Comparison of ENCODE assay signal across 19 cellular contexts in genomic region chr19:33435706-33436359, GRCh38.
DNase-seq lines count a peak whose midpoint lies in the region; ATAC-seq, FAIRE-seq and TF ChIP-seq lines count a peak whose summit lies in the region.
"Had no signal": no experiment of that assay in that cellular context is flagged by ENCODE, and none has a peak within 500 bp of the region (broad histone marks: within the 10 kb centered on the region; RNA-seq: fewer than 3 reads in every experiment).

No MANE protein-coding gene starts in this region.

- no peak for TF ChIP-seq EP300 in H1 (IDR thresholded peaks at IDR 0.05; ENCODE audit: borderline replicate concordance in 1 of 2, low read depth in 2 of 2, low read length in 2 of 2)

- no peak overlapping the region for H3K23ac ChIP-seq in H1 (ENCODE audit: insufficient read length)
- peak overlapping the region; percentile 43 for H3K23ac ChIP-seq in neuronal stem cell (ENCODE audit: low read depth, low read length, poor library complexity)

- H3K27me3 Mint-ChIP-seq in activated naive CD4-positive, alpha-beta T cell treated with anti-CD3 and anti-CD28 coated beads, Interleukin-2, amount 10 ng/mL, durations not matched to agents 7 days and 5 days: peaks cover 1% of the 10 kb centered on the region
- H3K27me3 Mint-ChIP-seq: CD4-positive, CD25-positive, alpha-beta regulatory T cell had no signal

- CTCF ChIA-PET in activated naive CD4-positive, alpha-beta T cell treated with anti-CD3 and anti-CD28 coated beads, Interleukin-2, amount 10 ng/mL, durations not matched to agents 7 days and 5 days (lab: Charles Lee): no interaction called here
- CTCF ChIA-PET in H1 (lab: Charles Lee; ENCODE audit: partially characterized antibody) (interaction anchor here (0.9 to 4.2 kb wide), 2 partner anchors 19 to 264 kb away, joined by 3 to 20 read pairs; no protein-coding TSS in a partner anchor), OCI-LY7 (lab: Charles Lee; ENCODE audit: unreplicated experiment) (no interaction called here)

- no peak overlapping the region for H3K4me2 ChIP-seq in H1 (ENCODE audit: insufficient read depth in 1 of 2, low read depth in 2 of 2, low read length in 2 of 2)
- H3K4me2 ChIP-seq in neuronal stem cell (ENCODE audit: insufficient read depth, low read length, poor library complexity, severe bottlenecking): no peak overlapping the region
- no peak overlapping the region for H3K4me2 ChIP-seq in OCI-LY7 (ENCODE audit: low read length)

- H3K14ac ChIP-seq in H1 (ENCODE audit: insufficient read length): no peak overlapping the region
- no peak overlapping the region for H3K14ac ChIP-seq in neuronal stem cell (ENCODE audit: low read length)

- H3K27ac ChIP-seq in SJCRH30: peak overlapping the region; percentile 53
- no peak overlapping the region for H3K27ac ChIP-seq in H1 (ENCODE audit: low read depth, low read length)
- H3K27ac ChIP-seq in neuronal stem cell (replicated peaks; ENCODE audit: low read length): no peak overlapping the region
- no peak overlapping the region for H3K27ac ChIP-seq in OCI-LY7 (ENCODE audit: low read depth, low read length, poor library complexity, severe bottlenecking)
- H3K27ac ChIP-seq: SK-N-MC had no signal

- H3K4ac ChIP-seq in H1 (replicated peaks; ENCODE audit: insufficient read length, low read depth, low read length): no peak overlapping the region
- no peak overlapping the region for H3K4ac ChIP-seq in neuronal stem cell (ENCODE audit: low read length)

- H3K4me1 ChIP-seq in SJCRH30: peaks cover 32% of the 10 kb centered on the region
- peaks cover 0 to 4% (median 2%) of the 10 kb centered on the region in 4 experiments; a peak in 2 of 7 replicates for H3K4me1 ChIP-seq in H1 (replicated peaks in 1 of 4; ENCODE audit: control insufficient read depth in 3 of 4, insufficient read depth in 4 of 4, low read length in 3 of 4)
- H3K4me1 ChIP-seq in neuronal stem cell (ENCODE audit: control insufficient read depth in 2 of 2, insufficient read depth in 1 of 2, low read depth in 1 of 2, low read length in 2 of 2): peaks cover 5 to 7% of the 10 kb centered on the region in 2 donors
- H3K4me1 ChIP-seq in OCI-LY7 (ENCODE audit: insufficient read depth, low read length, poor library complexity, severe bottlenecking): no peaks in the 10 kb centered on the region

- H2BK120ac ChIP-seq in H1 (replicated peaks; ENCODE audit: low read depth, low read length) (no peak overlapping the region), neuronal stem cell (ENCODE audit: low read depth, low read length) (no peak overlapping the region)

- H2BK12ac ChIP-seq in H1 (ENCODE audit: low read depth, low read length): no peak overlapping the region
- H2BK12ac ChIP-seq in neuronal stem cell (ENCODE audit: low read length): peak overlapping the region; percentile 46

- H3K79me2 ChIP-seq in H1 (ENCODE audit: control insufficient read depth in 1 of 2, insufficient read depth in 2 of 2, low read length in 2 of 2) (no peaks in the 10 kb centered on the region), OCI-LY7 (ENCODE audit: insufficient read depth, low read depth, low read length) (no peaks in the 10 kb centered on the region)

- H4K5ac ChIP-seq in H1 (ENCODE audit: insufficient read length, low read depth, low read length): no peak overlapping the region

- ATAC-seq in activated naive CD4-positive, alpha-beta T cell treated with anti-CD3 and anti-CD28 coated beads, Interleukin-2, amount 50 U/mL, for 72 hours: no peak
- no peak for ATAC-seq in GM21390 (IDR thresholded peaks at IDR 0.05; ENCODE audit: unreplicated experiment)

- H3K27me3 ChIP-seq in SJCRH30: no peaks in the 10 kb centered on the region
- no peaks in the 10 kb centered on the region for H3K27me3 ChIP-seq in H1 (replicated peaks in 1 of 4; ENCODE audit: control insufficient read depth in 3 of 4, extremely low read depth in 1 of 4, insufficient read depth in 3 of 4, low read length in 3 of 4)
- no peaks in the 10 kb centered on the region for H3K27me3 ChIP-seq in neuronal stem cell (ENCODE audit: control insufficient read depth in 3 of 3, insufficient read depth in 3 of 3, low read depth in 1 of 3, low read length in 3 of 3)

- no peaks in the 10 kb centered on the region for H3K9me3 Mint-ChIP-seq in activated naive CD4-positive, alpha-beta T cell treated with anti-CD3 and anti-CD28 coated beads, Interleukin-2, amount 50 U/mL, for 72 hours
- no peaks in the 10 kb centered on the region for H3K9me3 Mint-ChIP-seq in activated naive CD4-positive, alpha-beta T cell treated with anti-CD3 and anti-CD28 coated beads, Interleukin-2, amount 10 ng/mL, durations not matched to agents 7 days and 5 days
- H3K9me3 Mint-ChIP-seq: CD4-positive, CD25-positive, alpha-beta regulatory T cell; H9 had no signal

- H3K9me2 ChIP-seq in OCI-LY7 (ENCODE audit: insufficient read depth, low read length): no peaks in the 10 kb centered on the region

- H2BK5ac ChIP-seq in H1 (ENCODE audit: low read depth, low read length): no peak overlapping the region
- H2BK5ac ChIP-seq in neuronal stem cell (ENCODE audit: low read length): peak overlapping the region; percentile 39

- H3K23me2 ChIP-seq in H1 (ENCODE audit: low read depth, low read length): no peaks in the 10 kb centered on the region

- TF ChIP-seq RAD21 in H1 (IDR thresholded peaks at IDR 0.05 in 1 of 2, conservative IDR thresholded peaks at IDR 0.05 in 1 of 2; ENCODE audit: low read depth in 2 of 2, low read length in 2 of 2): no peak

- peak overlapping the region; percentile 15 to 19 for H3K27ac Mint-ChIP-seq in activated naive CD4-positive, alpha-beta T cell treated with anti-CD3 and anti-CD28 coated beads, Interleukin-2, amount 50 U/mL, for 72 hours
- H3K27ac Mint-ChIP-seq in activated naive CD4-positive, alpha-beta T cell treated with anti-CD3 and anti-CD28 coated beads, Interleukin-2, amount 10 ng/mL, durations not matched to agents 7 days and 5 days: no peak overlapping the region

- H3K9ac ChIP-seq in H1 (replicated peaks in 1 of 4; ENCODE audit: extremely low read depth in 1 of 4, low read depth in 3 of 4, low read length in 3 of 4) (no peak overlapping the region), neuronal stem cell (ENCODE audit: low read depth, low read length, poor library complexity) (peak overlapping the region; percentile 63)

- no peaks in the 10 kb centered on the region for H3K36me3 Mint-ChIP-seq in activated naive CD4-positive, alpha-beta T cell treated with anti-CD3 and anti-CD28 coated beads, Interleukin-2, amount 50 U/mL, for 72 hours
- no peaks in the 10 kb centered on the region for H3K36me3 Mint-ChIP-seq in activated naive CD4-positive, alpha-beta T cell treated with anti-CD3 and anti-CD28 coated beads, Interleukin-2, amount 10 ng/mL, durations not matched to agents 7 days and 5 days

- H4K20me1 ChIP-seq in H1 (replicated peaks in 1 of 2; ENCODE audit: control insufficient read depth in 1 of 2, insufficient read depth in 2 of 2, low read length in 2 of 2): peaks cover 0 to 5% of the 10 kb centered on the region in 2 experiments
- no peaks in the 10 kb centered on the region for H4K20me1 ChIP-seq in OCI-LY7 (ENCODE audit: insufficient read depth, low read length)

- no peaks in the 10 kb centered on the region for H3K36me3 ChIP-seq in SJCRH30
- no peaks in the 10 kb centered on the region for H3K36me3 ChIP-seq in H1 (ENCODE audit: control insufficient read depth in 2 of 4, insufficient read depth in 4 of 4, low read length in 3 of 4)
- H3K36me3 ChIP-seq in neuronal stem cell (replicated peaks in 1 of 2; ENCODE audit: control insufficient read depth in 2 of 2, insufficient read depth in 2 of 2, low read length in 2 of 2): no peaks in the 10 kb centered on the region
- no peaks in the 10 kb centered on the region for H3K36me3 ChIP-seq in OCI-LY7 (ENCODE audit: insufficient read depth, low read length)

- no peak for TF ChIP-seq POLR2A in H1 (IDR thresholded peaks at IDR 0.05; ENCODE audit: control extremely low read depth in 1 of 2, low read depth in 2 of 2, low read length in 2 of 2)

- H2BK20ac ChIP-seq in H1 (ENCODE audit: low read length): no peak overlapping the region

- 78% methylated on average over 11 of the region's 11 CpGs; no CpG with 5 or more reads in 1 of the 2 experiments for WGBS in H1 (ENCODE audit: extremely low coverage in 1 of 2, insufficient coverage in 1 of 2, insufficient read length in 1 of 2, insufficient replicate concordance in 2 of 2, low coverage in 1 of 2, low lambda C conversion rate in 2 of 2, missing lambda C conversion rate in 1 of 2), 2 experiments
- WGBS in neuronal stem cell (ENCODE audit: extremely low coverage in 2 of 2, insufficient read length in 2 of 2, insufficient replicate concordance in 1 of 2), 2 donors: 100% methylated on average over 1 of the region's 11 CpGs; no CpG with 5 or more reads in 1 of the 2 donors

- H3K18ac ChIP-seq in H1 (ENCODE audit: extremely low read depth, low read length) (no peak overlapping the region), neuronal stem cell (ENCODE audit: low read length) (peak overlapping the region; percentile 48)

- intact Hi-C loops in OCI-LY7 (cut with micrococcal nuclease; ENCODE audit: unreplicated experiment): no loop called here

- BruUV-seq in OCI-LY7 (replicated peaks; lab: Mats Ljungman, UMichigan): no TSS peak

- no peaks in the 10 kb centered on the region for H3K9me3 ChIP-seq in SJCRH30 (replicated peaks)
- no peaks in the 10 kb centered on the region for H3K9me3 ChIP-seq in H1 (ENCODE audit: insufficient read depth in 2 of 2, low read depth in 1 of 2, low read length in 1 of 2)
- H3K9me3 ChIP-seq in neuronal stem cell (replicated peaks in 1 of 2; ENCODE audit: control insufficient read depth in 2 of 2, insufficient read depth in 1 of 2, low read depth in 1 of 2, low read length in 2 of 2): peaks cover 0 to 2% of the 10 kb centered on the region in 2 donors
- no peaks in the 10 kb centered on the region for H3K9me3 ChIP-seq in OCI-LY7 (ENCODE audit: low read length)

- FAIRE-seq in H1 (lab: Jason Lieb, UNC): no peak

- no peak overlapping the region for H3K4me3 Mint-ChIP-seq in activated naive CD4-positive, alpha-beta T cell treated with anti-CD3 and anti-CD28 coated beads, Interleukin-2, amount 10 ng/mL, durations not matched to agents 7 days and 5 days
- H3K4me3 Mint-ChIP-seq: CD4-positive, CD25-positive, alpha-beta regulatory T cell; H9 had no signal

- no peak overlapping the region for H3K56ac ChIP-seq in H1 (replicated peaks; ENCODE audit: insufficient read length, low read depth, low read length)

- POLR2A ChIA-PET in H1 (lab: Charles Lee; ENCODE audit: partially characterized antibody) (no interaction called here), OCI-LY7 (lab: Charles Lee) (interaction anchor here (0.9 kb wide), 1 partner anchor 578 kb away, joined by 3 read pairs; no protein-coding TSS in a partner anchor)

- H2AK5ac ChIP-seq in H1 (ENCODE audit: low read depth, low read length) (0 out of 2 replicates have a peak overlapping the region, but pooled peaks have one; percentile 24), neuronal stem cell (ENCODE audit: low read depth, low read length) (peak overlapping the region; percentile 61)

- H3K79me1 ChIP-seq in H1 (ENCODE audit: low read depth, low read length) (no peaks in the 10 kb centered on the region), neuronal stem cell (ENCODE audit: low read depth, low read length) (no peaks in the 10 kb centered on the region)

- no peak overlapping the region for H4K91ac ChIP-seq in H1 (replicated peaks; ENCODE audit: insufficient read length, low read length)
- H4K91ac ChIP-seq in neuronal stem cell (ENCODE audit: low read depth, low read length, poor library complexity): no peak overlapping the region

- TF ChIP-seq CTCF in H1 (IDR thresholded peaks at IDR 0.05; ENCODE audit: control extremely low read depth in 1 of 3, insufficient read depth in 1 of 3, low read depth in 1 of 3, low read length in 3 of 3) (no peak), OCI-LY7 (conservative IDR thresholded peaks at IDR 0.05; ENCODE audit: low read length) (no peak)

- H2BK15ac ChIP-seq in H1 (ENCODE audit: low read length) (0 out of 2 replicates have a peak overlapping the region, but pooled peaks have one; percentile 29), neuronal stem cell (ENCODE audit: low read length) (no peak overlapping the region)

- H4K8ac ChIP-seq in H1 (ENCODE audit: extremely low read depth, insufficient read depth, low read length): no peak overlapping the region
- H4K8ac ChIP-seq in neuronal stem cell (ENCODE audit: low read depth, low read length): no peak overlapping the region

- DNase-seq in activated naive CD4-positive, alpha-beta T cell treated with anti-CD3 and anti-CD28 coated beads, Interleukin-2, amount 50 U/mL, for 72 hours (ENCODE audit: low spot score in 2 of 2): no peak
- DNase-seq in activated naive CD4-positive, alpha-beta T cell treated with anti-CD3 and anti-CD28 coated beads, Interleukin-2, amount 10 ng/mL, durations not matched to agents 7 days and 5 days: no peak
- DNase-seq in SJCRH30 (no peak), H1 (ENCODE audit: low read depth in 1 of 2, low spot score in 2 of 2) (no peak), neuronal stem cell (ENCODE audit: low spot score) (no peak), OCI-LY7 (ENCODE audit: low spot score) (no peak)
- no peak for DNase-seq in stimulated activated CD4-positive, alpha-beta T cell treated with anti-CD3 and anti-CD28 coated beads, Interleukin-4, amount 100 ng/mL, for 1 hour
- DNase-seq: 8988T; CD4-positive, CD25-positive, alpha-beta regulatory T cell; DMS 273 treated with DMSO at 0.1 percent for 48 hours; DND-41; H9; KG1; NCI-H1105 treated with DMSO at 0.1 percent for 48 hours; NCI-H2107; NCI-H226; NCI-H524 treated with DMSO at 0.1 percent for 48 hours had no signal

- peaks cover 1% of the 10 kb centered on the region for H3K4me1 Mint-ChIP-seq in activated naive CD4-positive, alpha-beta T cell treated with anti-CD3 and anti-CD28 coated beads, Interleukin-2, amount 10 ng/mL, durations not matched to agents 7 days and 5 days

- H2AFZ ChIP-seq in H1 (ENCODE audit: low read length): no peak overlapping the region
- no peak overlapping the region for H2AFZ ChIP-seq in neuronal stem cell (ENCODE audit: low read length)
- no peak overlapping the region for H2AFZ ChIP-seq in OCI-LY7 (ENCODE audit: low read length)

- H3K4me3 ChIP-seq in SJCRH30: no peak overlapping the region
- H3K4me3 ChIP-seq in H1 (ENCODE audit: extremely low read depth in 1 of 4, insufficient read depth in 2 of 4, low read depth in 3 of 4, low read length in 4 of 4): no peak overlapping the region
- no peak overlapping the region for H3K4me3 ChIP-seq in neuronal stem cell (ENCODE audit: low read length in 2 of 2)
- H3K4me3 ChIP-seq in OCI-LY7 (ENCODE audit: low read depth, low read length, poor library complexity, severe bottlenecking): no peak overlapping the region
- H3K4me3 ChIP-seq: SK-N-MC had no signal
